Comparison of ENCODE assay signal across 8 cellular contexts in genomic region chr7:106947244-106947728, GRCh38.
A peak's percentile ranks its signal among the peaks of the same experiment; 100 is the strongest.
DNase-seq lines count a peak whose midpoint lies in the region; ATAC-seq and TF ChIP-seq lines count a peak whose summit lies in the region.

No MANE protein-coding gene starts in this region.

- no peaks in the 10 kb centered on the region for H4K20me1 ChIP-seq in neural progenitor cell (ENCODE audit: low read depth)

- TF ChIP-seq CTCF in fibroblast of villous mesenchyme (IDR thresholded peaks at IDR 0.05; ENCODE audit: insufficient read depth, low read depth, low read length) = peak; percentile 79
- peak; percentile 80 for TF ChIP-seq CTCF in neural progenitor cell (IDR thresholded peaks at IDR 0.05)

- H3K27me3 ChIP-seq in neural progenitor cell = no peaks in the 10 kb centered on the region

- ATAC-seq in HG02885 (IDR thresholded peaks at IDR 0.05; ENCODE audit: poor library complexity, unreplicated experiment) = peak; percentile 66
- ATAC-seq in HG03108 (IDR thresholded peaks at IDR 0.05; ENCODE audit: unreplicated experiment) = no peak

- H3K4me3 Mint-ChIP-seq in neural progenitor cell = no peak overlapping the region

- no peaks in the 10 kb centered on the region for H3F3A ChIP-seq in neural progenitor cell (ENCODE audit: low read depth)

- no peaks in the 10 kb centered on the region for H3K27me3 Mint-ChIP-seq in neural progenitor cell (ENCODE audit: insufficient read depth, low read depth)

- no peaks in the 10 kb centered on the region for H3K79me2 ChIP-seq in neural progenitor cell (ENCODE audit: low read depth)

- H3K4me1 Mint-ChIP-seq in neural progenitor cell = peaks cover 1% of the 10 kb centered on the region

- H3K9me3 Mint-ChIP-seq in neural progenitor cell = no peaks in the 10 kb centered on the region

- no peak overlapping the region for H2AFZ ChIP-seq in neural progenitor cell (replicated peaks)

- no peak overlapping the region for H3K27ac Mint-ChIP-seq in neural progenitor cell

- H3K4me3 ChIP-seq in fibroblast of villous mesenchyme (ENCODE audit: low read depth, low read length) (no peak overlapping the region), neural progenitor cell (no peak overlapping the region)

- no peaks in the 10 kb centered on the region for H3K4me1 ChIP-seq in neural progenitor cell

- DNase-seq in activated CD4-positive, alpha-beta T cell treated with anti-CD3 and anti-CD28 coated beads for 24 hours (ENCODE audit: low read depth in 2 of 2) = peak; percentile 4 to 7
- DNase-seq in activated CD4-positive, alpha-beta T cell treated with anti-CD3 and anti-CD28 coated beads for 1 hour = no peak
- DNase-seq in NCI-H345 (lab: John Stamatoyannopoulos, UW) (peak; percentile 75), fibroblast of villous mesenchyme (ENCODE audit: low read depth) (peak; percentile 85), neural progenitor cell (ENCODE audit: low spot score) (peak; percentile 83)
- DNase-seq in activated CD4-positive, alpha-beta T cell treated with anti-CD3 and anti-CD28 coated beads for 4 hours = peak; percentile 3 to 18

- H3K9me3 ChIP-seq in neural progenitor cell (ENCODE audit: low read depth) = no peaks in the 10 kb centered on the region

- H3K27ac ChIP-seq in neural progenitor cell = no peak overlapping the region

- no peak overlapping the region for H3K9ac ChIP-seq in neural progenitor cell

- H3K36me3 Mint-ChIP-seq in neural progenitor cell = no peaks in the 10 kb centered on the region

- no peaks in the 10 kb centered on the region for H3K36me3 ChIP-seq in neural progenitor cell

- no peak overlapping the region for H3K4me2 ChIP-seq in neural progenitor cell
